12 cellular contexts compared by ENCODE assay signal in the genomic region with DNA sequence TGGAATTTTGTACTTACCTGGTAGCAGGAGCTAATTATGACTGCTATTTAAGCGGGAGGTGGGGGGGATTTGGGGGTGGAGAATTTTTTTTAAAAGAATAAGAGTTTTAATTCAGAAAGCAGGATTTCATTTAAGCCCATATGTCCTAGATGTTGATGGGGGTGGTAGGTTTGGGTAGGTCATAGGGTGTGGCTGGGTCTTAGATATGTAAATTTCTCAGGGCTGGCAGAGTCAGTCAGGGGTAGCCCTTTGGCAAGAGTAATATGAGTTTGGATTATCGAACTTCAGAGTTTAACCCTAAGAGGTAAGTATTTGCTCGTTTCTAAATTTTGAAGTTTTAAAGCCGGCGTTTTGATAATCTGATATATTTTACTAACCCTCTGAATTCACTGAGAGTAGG.
"Had no signal": no experiment of that assay in that cellular context is flagged by ENCODE, and none has a peak within 500 bp of the region (broad histone marks: within the 10 kb centered on the region; RNA-seq: fewer than 3 reads in every experiment).

No MANE protein-coding gene starts in this region.

- H3K27me3 Mint-ChIP-seq: activated naive CD4-positive, alpha-beta T cell treated with anti-CD3 and anti-CD28 coated beads, Interleukin-2, amount 50 U/mL, for 24 hours had no signal

- H3K9me3 Mint-ChIP-seq: activated naive CD4-positive, alpha-beta T cell treated with anti-CD3 and anti-CD28 coated beads, Interleukin-2, amount 50 U/mL, for 24 hours; mesothelial cell of epicardium had no signal

- H3K4me1 Mint-ChIP-seq: mesothelial cell of epicardium had no signal

- ATAC-seq: esophagus mucosa had no signal

- H3K27ac Mint-ChIP-seq: mesothelial cell of epicardium had no signal

- H3K4me3 Mint-ChIP-seq: activated naive CD4-positive, alpha-beta T cell treated with anti-CD3 and anti-CD28 coated beads, Interleukin-2, amount 50 U/mL, for 24 hours; mesothelial cell of epicardium had no signal

- H3K4me3 ChIP-seq: dorsolateral prefrontal cortex, pancreas, tibial nerve had no signal

- H3K4me1 ChIP-seq: pancreas, tibial nerve had no signal

- H3K27ac ChIP-seq: dorsolateral prefrontal cortex, pancreas, tibial nerve had no signal

- H3K27me3 ChIP-seq: dorsolateral prefrontal cortex, pancreas, tibial nerve had no signal

- H3K9me3 ChIP-seq: pancreas, SK-N-SH, tibial nerve had no signal

- DNase-seq: activated CD4-positive, alpha-beta T cell treated with anti-CD3 and anti-CD28 coated beads, Interleukin-2, amount 50 U/mL, for 48 hours; anterior cingulate cortex; dorsolateral prefrontal cortex; hippocampal formation; pancreas; SK-N-SH; stimulated activated CD4-positive, alpha-beta T cell treated with anti-CD3 and anti-CD28 coated beads, Interleukin-15, amount 100 ng/mL, for 24 hours; stimulated activated CD4-positive, alpha-beta T cell treated with anti-CD3 and anti-CD28 coated beads, Interleukin-4, amount 100 ng/mL, for 24 hours had no signal
